26 cellular contexts compared by ENCODE assay signal in the genomic region with DNA sequence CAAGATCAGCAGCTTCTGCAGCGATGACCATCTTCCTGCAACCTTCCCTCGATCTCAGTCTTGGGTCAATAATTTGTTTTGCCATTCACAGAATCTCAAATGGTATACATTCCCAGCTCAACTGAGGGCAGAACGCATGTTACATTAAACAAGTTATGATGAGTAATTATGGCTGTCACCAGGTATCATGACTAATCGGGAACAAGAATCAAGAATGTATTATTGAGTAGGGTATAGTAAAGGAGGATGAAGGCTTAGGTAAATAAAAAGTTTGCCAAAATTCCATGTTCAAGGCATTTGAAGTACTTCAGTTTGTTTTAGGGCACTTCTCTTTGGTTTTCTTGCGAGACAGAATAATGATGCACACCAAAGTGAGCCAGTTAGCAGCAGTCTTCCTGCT.
"Had no signal": no experiment of that assay in that cellular context is flagged by ENCODE, and none has a peak within 500 bp of the region (broad histone marks: within the 10 kb centered on the region; RNA-seq: fewer than 3 reads in every experiment).

No MANE protein-coding gene starts in this region.

- DNase-seq: dorsolateral prefrontal cortex; effector CD4-positive, alpha-beta T cell; foreskin melanocyte; glutamatergic neuron; heart right ventricle; hippocampal formation; left cardiac atrium; left lung; mesendoderm; naive thymus-derived CD8-positive, alpha-beta T cell; nephron progenitor cell; nucleus accumbens; right cardiac atrium; sigmoid colon; stimulated activated CD4-positive, alpha-beta T cell treated with anti-CD3 and anti-CD28 coated beads, Interleukin-2, amount 100 ng/mL, for 24 hours; stimulated activated CD4-positive, alpha-beta T cell treated with anti-CD3 and anti-CD28 coated beads, Interleukin-4, amount 100 ng/mL, for 24 hours; stimulated activated naive CD4-positive, alpha-beta T cell treated with Interleukin-2 at 50 U/mL for 16 hours; stomach; thyroid gland; trophoblast cell had no signal

- H3K4me3 Mint-ChIP-seq: naive thymus-derived CD8-positive, alpha-beta T cell; nephron progenitor cell; stimulated activated effector memory CD8-positive, alpha-beta T cell treated with anti-CD3 and anti-CD28 coated beads, Interleukin-12 subunit alpha, Interleukin-12 subunit beta, amount 100 ng/mL, for 72 hours had no signal

- ATAC-seq: heart right ventricle; left cardiac atrium; left lung; naive thymus-derived CD8-positive, alpha-beta T cell; right cardiac atrium; stimulated activated effector memory CD8-positive, alpha-beta T cell treated with anti-CD3 and anti-CD28 coated beads, Interleukin-12 subunit alpha, Interleukin-12 subunit beta, amount 100 ng/mL, for 72 hours had no signal

- H3K27ac ChIP-seq: dorsolateral prefrontal cortex, epithelial cell of prostate, esophagus muscularis mucosa, heart right ventricle, left lung, prostate gland, sigmoid colon, stomach, thyroid gland, vagina had no signal

- FAIRE-seq: islet of Langerhans had no signal

- H3K9me3 ChIP-seq: esophagus muscularis mucosa, heart right ventricle, left lung, prostate gland, sigmoid colon, stomach, thyroid gland, vagina had no signal

- H3K9me3 Mint-ChIP-seq: naive thymus-derived CD8-positive, alpha-beta T cell; nephron progenitor cell; stimulated activated effector memory CD8-positive, alpha-beta T cell treated with anti-CD3 and anti-CD28 coated beads, Interleukin-12 subunit alpha, Interleukin-12 subunit beta, amount 100 ng/mL, for 72 hours had no signal

- H3K4me1 ChIP-seq: esophagus muscularis mucosa, heart right ventricle, left lung, prostate gland, sigmoid colon, stomach, thyroid gland, vagina had no signal

- H3K36me3 ChIP-seq: esophagus muscularis mucosa, heart right ventricle, left lung, prostate gland, sigmoid colon, stomach, thyroid gland, vagina had no signal

- H3K27me3 Mint-ChIP-seq: naive thymus-derived CD8-positive, alpha-beta T cell had no signal

- H3K4me1 Mint-ChIP-seq: naive thymus-derived CD8-positive, alpha-beta T cell; nephron progenitor cell; stimulated activated effector memory CD8-positive, alpha-beta T cell treated with anti-CD3 and anti-CD28 coated beads, Interleukin-12 subunit alpha, Interleukin-12 subunit beta, amount 100 ng/mL, for 72 hours had no signal

- H3K4me3 ChIP-seq: dorsolateral prefrontal cortex, esophagus muscularis mucosa, heart right ventricle, left lung, prostate gland, sigmoid colon, stomach, thyroid gland, vagina had no signal

- H3K27me3 ChIP-seq: esophagus muscularis mucosa, heart right ventricle, left lung, sigmoid colon, stomach, thyroid gland, vagina had no signal

- H3K36me3 Mint-ChIP-seq: stimulated activated effector memory CD8-positive, alpha-beta T cell treated with anti-CD3 and anti-CD28 coated beads, Interleukin-12 subunit alpha, Interleukin-12 subunit beta, amount 100 ng/mL, for 72 hours had no signal

- H3K27ac Mint-ChIP-seq: naive thymus-derived CD8-positive, alpha-beta T cell; nephron progenitor cell; stimulated activated effector memory CD8-positive, alpha-beta T cell treated with anti-CD3 and anti-CD28 coated beads, Interleukin-12 subunit alpha, Interleukin-12 subunit beta, amount 100 ng/mL, for 72 hours had no signal
